In genomic region chr14:78933948-78934524, GRCh38 we compare ENCODE assay signal across 9 cellular contexts.
DNase-seq lines count a peak whose midpoint lies in the region; TF ChIP-seq lines count a peak whose summit lies in the region.
"Had no signal": no experiment of that assay in that cellular context is flagged by ENCODE, and none has a peak within 500 bp of the region (broad histone marks: within the 10 kb centered on the region; RNA-seq: fewer than 3 reads in every experiment).

No MANE protein-coding gene starts in this region.

- H3K4me1 ChIP-seq in BE2C = no peaks in the 10 kb centered on the region
- no peaks in the 10 kb centered on the region for H3K4me1 ChIP-seq in effector memory CD4-positive, alpha-beta T cell (ENCODE audit: control insufficient read depth, insufficient read depth, low read length, poor library complexity, severe bottlenecking)

- no peaks in the 10 kb centered on the region for H3K9me3 Mint-ChIP-seq in glutamatergic neuron (ENCODE audit: unreplicated experiment)

- no peaks in the 10 kb centered on the region for H3K27me3 Mint-ChIP-seq in glutamatergic neuron (ENCODE audit: unreplicated experiment)
- H3K27me3 Mint-ChIP-seq: stimulated activated naive CD8-positive, alpha-beta T cell treated with anti-CD3 and anti-CD28 coated beads, Interleukin-15, Interleukin-2, amounts not matched to agents 100 ng/mL and 50 ng/mL, for 24 hours had no signal

- DNase-seq in BE2C (no peak), HCEC 1CT (peak; percentile 18), RPMI8226 (peak; percentile 11), glutamatergic neuron (no peak), GOT3 (lab: John Stamatoyannopoulos, UW) (no peak), GF-D8 (lab: John Stamatoyannopoulos, UW) (no peak), cerebellar nuclear complex (lab: John Stamatoyannopoulos, UW) (no peak)
- no peak for DNase-seq in effector memory CD4-positive, alpha-beta T cell

- H3K27ac ChIP-seq in effector memory CD4-positive, alpha-beta T cell (ENCODE audit: insufficient read depth, low read length, poor library complexity, severe bottlenecking) = no peak overlapping the region

- no peak overlapping the region for H3K4me3 Mint-ChIP-seq in glutamatergic neuron (ENCODE audit: unreplicated experiment)
- H3K4me3 Mint-ChIP-seq: stimulated activated naive CD8-positive, alpha-beta T cell treated with anti-CD3 and anti-CD28 coated beads, Interleukin-15, Interleukin-2, amounts not matched to agents 100 ng/mL and 50 ng/mL, for 24 hours had no signal

- H3K36me3 Mint-ChIP-seq in glutamatergic neuron (ENCODE audit: unreplicated experiment) = no peaks in the 10 kb centered on the region

- no peak overlapping the region for H3K27ac Mint-ChIP-seq in glutamatergic neuron (ENCODE audit: unreplicated experiment)
- H3K27ac Mint-ChIP-seq: stimulated activated naive CD8-positive, alpha-beta T cell treated with anti-CD3 and anti-CD28 coated beads, Interleukin-15, Interleukin-2, amounts not matched to agents 100 ng/mL and 50 ng/mL, for 24 hours had no signal

- H3K36me3 ChIP-seq in BE2C = no peaks in the 10 kb centered on the region
- no peaks in the 10 kb centered on the region for H3K36me3 ChIP-seq in effector memory CD4-positive, alpha-beta T cell (ENCODE audit: control insufficient read depth, insufficient read depth, low read length)

- H3K4me3 ChIP-seq in BE2C (ENCODE audit: low read depth, low read length) = no peak overlapping the region
- H3K4me3 ChIP-seq in effector memory CD4-positive, alpha-beta T cell (ENCODE audit: insufficient read depth, low read depth, low read length, poor library complexity, severe bottlenecking) = no peak overlapping the region

- no peaks in the 10 kb centered on the region for H3K9me3 ChIP-seq in BE2C
- H3K9me3 ChIP-seq in effector memory CD4-positive, alpha-beta T cell (ENCODE audit: control insufficient read depth, low read length) = no peaks in the 10 kb centered on the region

- TF ChIP-seq CTCF in BE2C (IDR thresholded peaks at IDR 0.05; ENCODE audit: low read depth, low read length) = peak; percentile 49
- peak; percentile 56 for TF ChIP-seq CTCF in glutamatergic neuron (IDR thresholded peaks at IDR 0.05; ENCODE audit: partially characterized antibody, unreplicated experiment)

- no peaks in the 10 kb centered on the region for H3K4me1 Mint-ChIP-seq in glutamatergic neuron (ENCODE audit: low read depth, unreplicated experiment)

- no peaks in the 10 kb centered on the region for H3K27me3 ChIP-seq in BE2C
- H3K27me3 ChIP-seq in effector memory CD4-positive, alpha-beta T cell (replicated peaks; ENCODE audit: control insufficient read depth, insufficient read depth, low read length, poor library complexity, severe bottlenecking) = no peaks in the 10 kb centered on the region

Comparison
In these comparisons a context has a peak if more than half of its experiments do, and no peak if none do; other contexts are left out.
1. DNase-seq: peak in HCEC 1CT (single experiment) and RPMI8226 (single experiment); none in BE2C (single experiment), glutamatergic neuron (single experiment), GOT3 (single experiment), GF-D8 (single experiment), effector memory CD4-positive, alpha-beta T cell (0 of 3) and cerebellar nuclear complex (0 of 2).